In the genomic region with DNA sequence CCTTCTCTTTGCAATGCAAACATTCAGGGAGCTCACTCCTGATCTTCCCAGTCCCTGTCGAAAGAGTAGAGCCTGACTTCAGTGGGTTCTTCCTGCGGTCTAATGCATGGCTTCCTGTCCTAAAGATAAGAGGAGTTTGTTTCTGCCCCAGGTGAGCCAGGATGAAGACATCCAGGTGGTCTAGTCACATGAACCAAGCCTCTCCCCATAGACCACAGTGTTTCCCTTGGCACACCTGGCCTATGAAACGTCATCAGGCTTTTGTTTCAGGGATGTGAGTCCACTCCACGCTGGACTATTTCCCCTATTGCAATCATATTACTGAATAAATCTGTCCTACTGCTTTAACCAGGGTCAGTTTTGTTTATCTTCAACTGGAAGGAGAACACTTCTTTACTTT, we compare ENCODE assay signal across 23 cellular contexts. TPM values are rescaled to one million over a fixed set of nuclear protein-coding genes. Genes with fewer than 3 reads are reported as not detected.
A peak's percentile ranks its signal among the peaks of the same experiment; 100 is the strongest.
DNase-seq lines count a peak whose midpoint lies in the region; ATAC-seq and TF ChIP-seq lines count a peak whose summit lies in the region.
"Had no signal": no experiment of that assay in that cellular context is flagged by ENCODE, and none has a peak within 500 bp of the region (broad histone marks: within the 10 kb centered on the region; RNA-seq: fewer than 3 reads in every experiment).

No MANE protein-coding gene starts in this region.

- POLR2A ChIA-PET in MCF 10A (lab: Yijun Ruan, JAX): no interaction called here
- POLR2A ChIA-PET in PC-9 (lab: Charles Lee; ENCODE audit: unreplicated experiment): no interaction called here

- H3K4me2 ChIP-seq in PC-9: no peak overlapping the region
- H3K4me2 ChIP-seq: A549; BLaER1 treated with 17β-estradiol and CSF1 and Interleukin-3, amounts not matched to agents 10 nM and 100 nM had no signal

- H3K4me1 ChIP-seq in breast epithelium (no peaks in the 10 kb centered on the region), PC-9 (replicated peaks; ENCODE audit: insufficient read depth) (no peaks in the 10 kb centered on the region)
- H3K4me1 ChIP-seq: A549; BE2C; BLaER1 treated with 17β-estradiol and CSF1 and Interleukin-3, amounts not matched to agents 10 nM and 100 nM had no signal

- H3F3A ChIP-seq in PC-9 (ENCODE audit: insufficient read depth, low read depth): no peaks in the 10 kb centered on the region

- ATAC-seq in left lobe of liver: no peak
- no peak for ATAC-seq in activated T-cell treated with anti-CD3 and anti-CD28 coated beads, Interleukin-2, amount 50 U/mL, for 4 hours
- ATAC-seq: A549, GM12878 had no signal

- no peaks in the 10 kb centered on the region for H3K9me2 ChIP-seq in PC-9 (ENCODE audit: insufficient read depth)

- H3K4me3 Mint-ChIP-seq in MCF 10A (ENCODE audit: unreplicated experiment): no peak overlapping the region
- no peak overlapping the region for H3K4me3 Mint-ChIP-seq in activated T-cell treated with anti-CD3 and anti-CD28 coated beads, Interleukin-2, amount 50 U/mL, for 4 hours
- H3K4me3 Mint-ChIP-seq: CD4-positive, alpha-beta memory T cell; HFFc6 had no signal

- no peaks in the 10 kb centered on the region for H3K27me3 Mint-ChIP-seq in MCF 10A (ENCODE audit: insufficient read depth, unreplicated experiment)
- peaks cover 32% of the 10 kb centered on the region for H3K27me3 Mint-ChIP-seq in activated T-cell treated with anti-CD3 and anti-CD28 coated beads, Interleukin-2, amount 50 U/mL, for 4 hours (ENCODE audit: low read depth)

- H3K36me3 ChIP-seq in breast epithelium (no peaks in the 10 kb centered on the region), PC-9 (ENCODE audit: low read depth) (no peaks in the 10 kb centered on the region)
- H3K36me3 ChIP-seq: BE2C; BLaER1 treated with 17β-estradiol and CSF1 and Interleukin-3, amounts not matched to agents 10 nM and 100 nM; HAP-1 had no signal

- no peaks in the 10 kb centered on the region for H3K9me3 Mint-ChIP-seq in MCF 10A (ENCODE audit: unreplicated experiment)
- no peaks in the 10 kb centered on the region for H3K9me3 Mint-ChIP-seq in activated T-cell treated with anti-CD3 and anti-CD28 coated beads, Interleukin-2, amount 50 U/mL, for 4 hours
- H3K9me3 Mint-ChIP-seq: CD4-positive, alpha-beta memory T cell; HFFc6 had no signal

- TF ChIP-seq POLR2A in breast epithelium (IDR thresholded peaks at IDR 0.05): no peak

- peaks cover 14% of the 10 kb centered on the region for H3K4me1 Mint-ChIP-seq in MCF 10A (ENCODE audit: insufficient read depth, unreplicated experiment)
- no peaks in the 10 kb centered on the region for H3K4me1 Mint-ChIP-seq in activated T-cell treated with anti-CD3 and anti-CD28 coated beads, Interleukin-2, amount 50 U/mL, for 4 hours (ENCODE audit: low read depth)
- H3K4me1 Mint-ChIP-seq: CD4-positive, alpha-beta memory T cell had no signal

- no peak overlapping the region for H2AFZ ChIP-seq in PC-9

- H3K36me3 Mint-ChIP-seq in MCF 10A (ENCODE audit: insufficient read depth, unreplicated experiment): no peaks in the 10 kb centered on the region
- no peaks in the 10 kb centered on the region for H3K36me3 Mint-ChIP-seq in activated T-cell treated with anti-CD3 and anti-CD28 coated beads, Interleukin-2, amount 50 U/mL, for 4 hours (ENCODE audit: insufficient read depth)
- H3K36me3 Mint-ChIP-seq: CD4-positive, alpha-beta memory T cell had no signal

- CTCF ChIA-PET in MCF 10A (lab: Yijun Ruan, JAX) (no interaction called here), PC-9 (lab: Charles Lee) (no interaction called here)

- DNase-seq in MCF 10A (ENCODE audit: unreplicated experiment): peak; percentile 52
- no peak for DNase-seq in breast epithelium (ENCODE audit: low spot score in 2 of 2)
- DNase-seq in PC-9: peak in 1 of 2 experiments; percentile 36
- DNase-seq in left lobe of liver (ENCODE audit: low spot score): peak; percentile 39
- no peak for DNase-seq in D341Med (ENCODE audit: low spot score)
- no peak for DNase-seq in NCI-H1436 treated with DMSO at 0.1 percent for 48 hours (lab: John Stamatoyannopoulos, UW)
- no peak for DNase-seq in activated T-cell treated with anti-CD3 and anti-CD28 coated beads, Interleukin-2, amount 50 U/mL, for 4 hours
- DNase-seq: 8988T; ACHN; AML-193; BE2C; Calu3; CD4-positive, alpha-beta memory T cell; COR-L47; DMS153; DND-41; GDM1; GOT3; HFFc6 had no signal

- H3K4me3 ChIP-seq in breast epithelium (no peak overlapping the region), PC-9 (no peak overlapping the region)
- H3K4me3 ChIP-seq: A549; BLaER1 treated with 17β-estradiol and CSF1 and Interleukin-3, amounts not matched to agents 10 nM and 100 nM; GM12878; HAP-1 had no signal

- intact Hi-C loops in MCF 10A (cut with micrococcal nuclease): no loop called here
- intact Hi-C loops in breast epithelium (cut with DNase I; ENCODE audit: low total_unique reads): no loop called here
- intact Hi-C loops in PC-9 (cut with micrococcal nuclease; ENCODE audit: unreplicated experiment): no loop called here

- no peak overlapping the region for H3K27ac ChIP-seq in breast epithelium
- no peak overlapping the region for H3K27ac ChIP-seq in PC-9
- H3K27ac ChIP-seq: A549; BLaER1 treated with 17β-estradiol and CSF1 and Interleukin-3, amounts not matched to agents 10 nM and 100 nM had no signal

- no peaks in the 10 kb centered on the region for H3K79me2 ChIP-seq in PC-9 (ENCODE audit: low read depth)

- no peak overlapping the region for H3K27ac Mint-ChIP-seq in MCF 10A (ENCODE audit: low read depth, unreplicated experiment)
- H3K27ac Mint-ChIP-seq: CD4-positive, alpha-beta memory T cell; HFFc6 had no signal

- TF ChIP-seq CTCF in MCF 10A (IDR thresholded peaks at IDR 0.05; ENCODE audit: unreplicated experiment) (no peak), breast epithelium (IDR thresholded peaks at IDR 0.05) (no peak), PC-9 (conservative IDR thresholded peaks at IDR 0.05) (no peak)

- H3K9me3 ChIP-seq in breast epithelium (no peaks in the 10 kb centered on the region), PC-9 (ENCODE audit: insufficient read depth, low read depth) (no peaks in the 10 kb centered on the region)
- H3K9me3 ChIP-seq: A549; BE2C; BLaER1 treated with 17β-estradiol and CSF1 and Interleukin-3, amounts not matched to agents 10 nM and 100 nM; HAP-1 had no signal

- BruUV-seq in MCF 10A (replicated peaks; lab: Mats Ljungman, UMichigan) (no TSS peak), PC-9 (replicated peaks; lab: Mats Ljungman, UMichigan) (TSS peak; percentile 13)

- peaks cover 0 to 12% of the 10 kb centered on the region in 2 donors for H3K27me3 ChIP-seq in breast epithelium
- H3K27me3 ChIP-seq in PC-9 (ENCODE audit: insufficient read depth, low read depth): peaks cover 77% of the 10 kb centered on the region
- H3K27me3 ChIP-seq: BLaER1 treated with 17β-estradiol and CSF1 and Interleukin-3, amounts not matched to agents 10 nM and 100 nM had no signal

- H4K20me1 ChIP-seq in PC-9 (ENCODE audit: insufficient read depth): no peaks in the 10 kb centered on the region
- H4K20me1 ChIP-seq: BLaER1 treated with 17β-estradiol and CSF1 and Interleukin-3, amounts not matched to agents 10 nM and 100 nM had no signal

RNA-seq across cellular contexts. Expression of gene CES1, which starts 21.1 kb away (rescaled TPM):
- total RNA-seq in MCF 10A (2022) (not detected in 2 replicates), breast epithelium (100 to 1,000 TPM in 1 of 3 donors, 10 to 100 TPM in 2; 13.9 to 128 (median 22.0) TPM), PC-9 (2021) (107 and 141 TPM in 2 replicates), left lobe of liver (2,727 TPM)
- under 1 TPM; 0.61 to 0.73 (median 0.61) TPM for total RNA-seq in activated T-cell treated with anti-CD3 and anti-CD28 coated beads, Interleukin-2, amount 50 U/mL, for 4 hours
- total RNA-seq: HFFc6 had no signal

Comparison
In these comparisons a context has a peak if more than half of its experiments do, and no peak if none do; other contexts are left out.
1. DNase-seq: peak in MCF 10A (single experiment) and left lobe of liver (single experiment); none in breast epithelium (0 of 2), D341Med (single experiment), NCI-H1436 treated with DMSO at 0.1 percent for 48 hours (single experiment) and activated T-cell treated with anti-CD3 and anti-CD28 coated beads, Interleukin-2, amount 50 U/mL, for 4 hours (single experiment).
2. RNA of gene CES1, which starts 21.1 kb away (total RNA-seq): 2,727 TPM in left lobe of liver (single experiment); 107 to 141 TPM in PC-9, 13.9 to 128 TPM in breast epithelium, 0.61 to 0.73 TPM in activated T-cell treated with anti-CD3 and anti-CD28 coated beads, Interleukin-2, amount 50 U/mL, for 4 hours and not detected in MCF 10A; every median in the first group is over 10 times any median in the second.